In genomic region chr11:10317776-10318526, GRCh38 we compare ENCODE assay signal across 8 cellular contexts. TPM values are rescaled to one million over a fixed set of nuclear protein-coding genes. Genes with fewer than 3 reads are reported as not detected.
DNase-seq lines count a peak whose midpoint lies in the region; ATAC-seq and TF ChIP-seq lines count a peak whose summit lies in the region.

No MANE protein-coding gene starts in this region.

- H3K9ac ChIP-seq in skeletal muscle tissue (ENCODE audit: low read depth in 1 of 3, low read length in 3 of 3) = no peak overlapping the region

- H3K4me3 ChIP-seq in skeletal muscle tissue (ENCODE audit: low read length in 3 of 3) = no peak overlapping the region

- ATAC-seq in GM19023 (IDR thresholded peaks at IDR 0.05; ENCODE audit: unreplicated experiment) = peak; percentile 67
- peak; percentile 57 for ATAC-seq in HG02852 (IDR thresholded peaks at IDR 0.05; ENCODE audit: unreplicated experiment)
- no peak for ATAC-seq in HG03025 (IDR thresholded peaks at IDR 0.05; ENCODE audit: low FRiP score, unreplicated experiment)

- in situ Hi-C loops in KBM-7 (cut with MboI; ENCODE audit: low pct_unique_long_range_greater_than_20kb, low sequenced_read_pairs) = loop anchor here (25.0 kb wide), 2 partner anchors 331 to 556 kb away; no protein-coding TSS in a partner anchor

- peaks cover 4 to 18% (median 18%) of the 10 kb centered on the region in 3 donors for H3K4me1 ChIP-seq in skeletal muscle tissue (ENCODE audit: control insufficient read depth in 3 of 3, insufficient read depth in 3 of 3, low read length in 3 of 3)

- H3K27ac ChIP-seq in skeletal muscle tissue (ENCODE audit: low read depth, low read length) = peak overlapping the region; percentile 10

- no peak for DNase-seq in stimulated activated CD4-positive, alpha-beta T cell treated with anti-CD3 and anti-CD28 coated beads, Interleukin-12 subunit alpha, Interleukin-12 subunit beta, amount 100 ng/mL, for 4 hours
- DNase-seq in KBM-7 (no peak), NCI-H82 (lab: John Stamatoyannopoulos, UW) (no peak)

- H3K27me3 ChIP-seq in skeletal muscle tissue (ENCODE audit: control insufficient read depth in 3 of 3, insufficient read depth in 3 of 3, low read length in 3 of 3) = no peaks in the 10 kb centered on the region

- 0 out of 2 replicates have a peak, but pooled peaks have one; percentile 30 for TF ChIP-seq POLR2A in Raji (IDR thresholded peaks at IDR 0.05; ENCODE audit: insufficient read depth, low read depth, low read length)

- H3K36me3 ChIP-seq in skeletal muscle tissue (ENCODE audit: control insufficient read depth in 3 of 3, insufficient read depth in 3 of 3, low read length in 3 of 3) = no peaks in the 10 kb centered on the region

- no peaks in the 10 kb centered on the region for H3K9me3 ChIP-seq in skeletal muscle tissue (ENCODE audit: control insufficient read depth in 3 of 3, low read length in 3 of 3)

RNA-seq across cellular contexts. Expression of gene ADM, which starts 13.1 kb away (rescaled TPM):
- total RNA-seq in skeletal muscle tissue = 28.2 TPM

RNA-seq across cellular contexts. Expression of gene SBF2, which starts 23.9 kb away (rescaled TPM):
- total RNA-seq in skeletal muscle tissue = 34.4 TPM
